Comparison of ENCODE assay signal across 7 cellular contexts in genomic region chr4:53015681-53016080, GRCh38.
DNase-seq lines count a peak whose midpoint lies in the region; ATAC-seq, FAIRE-seq and TF ChIP-seq lines count a peak whose summit lies in the region.

No MANE protein-coding gene starts in this region.

- H3K27me3 Mint-ChIP-seq in T-cell, result no peaks in the 10 kb centered on the region

- peak overlapping the region in 1 of 2 donors; percentile 27 for H3K27ac ChIP-seq in ascending aorta
- no peak overlapping the region for H3K27ac ChIP-seq in kidney (ENCODE audit: low read depth in 2 of 2, low read length in 2 of 2)
- H3K27ac ChIP-seq in stomach, result no peak overlapping the region

- H3K4me3 ChIP-seq in GM12865 (ENCODE audit: low read depth, low read length) (no peak overlapping the region), ascending aorta (no peak overlapping the region), kidney (ENCODE audit: low read length in 2 of 2) (no peak overlapping the region), stomach (no peak overlapping the region)

- no peak overlapping the region for H3K9ac ChIP-seq in kidney (ENCODE audit: low read length in 2 of 2)

- peaks cover 0 to 54% of the 10 kb centered on the region in 2 donors for H3K4me1 ChIP-seq in ascending aorta
- H3K4me1 ChIP-seq in kidney (ENCODE audit: control insufficient read depth in 1 of 2, insufficient read depth in 1 of 2, low read depth in 1 of 2, low read length in 2 of 2), result peaks cover 13 to 40% of the 10 kb centered on the region in 2 donors
- peaks cover 0 to 51% (median 25%) of the 10 kb centered on the region in 4 donors for H3K4me1 ChIP-seq in stomach

- intact Hi-C loops in ascending aorta (cut with DNase I), result loop anchor here (2.0 to 10.0 kb wide), 3 partner anchors 529 to 1213 kb away; partner anchors contain the start of gene PDGFRA
- intact Hi-C loops in kidney (cut with DNase I), result no loop called here
- intact Hi-C loops in stomach (cut with DNase I; ENCODE audit: low total_unique reads), result no loop called here

- H3K27ac Mint-ChIP-seq in T-cell, result no peak overlapping the region

- DNase-seq in GM12865 (ENCODE audit: low read depth), result peak; percentile 60
- peak; percentile 80 for DNase-seq in NCI-H146 (lab: John Stamatoyannopoulos, UW)
- DNase-seq in ascending aorta (ENCODE audit: low spot score in 2 of 2), result no peak
- no peak for DNase-seq in kidney
- DNase-seq in T-cell, result no peak
- no peak for DNase-seq in stomach

- peaks cover 33 to 47% (median 39%) of the 10 kb centered on the region in 3 donors for H3K4me1 Mint-ChIP-seq in T-cell

- POLR2A ChIA-PET in T-cell (lab: Charles Lee), result interaction anchor here in 1 of 2 donors (0.7 kb wide), 1 partner anchor 9 kb away, joined by 4 read pairs; no protein-coding TSS in a partner anchor

- H3K36me3 ChIP-seq in ascending aorta (no peaks in the 10 kb centered on the region), kidney (ENCODE audit: control insufficient read depth in 1 of 2, insufficient read depth in 2 of 2, low read length in 2 of 2) (no peaks in the 10 kb centered on the region), stomach (no peaks in the 10 kb centered on the region)

- no peak overlapping the region for H3K4me3 Mint-ChIP-seq in T-cell

- no peak for FAIRE-seq in kidney (lab: Jason Lieb, UNC)

- H3K9me3 Mint-ChIP-seq in T-cell, result no peaks in the 10 kb centered on the region

- 22 to 38% (median 28%) methylated on average over 5 of the region's 5 CpGs for WGBS in stomach, 5 donors

- TF ChIP-seq EP300 in stomach (IDR thresholded peaks at IDR 0.05), result no peak

- CTCF ChIA-PET in T-cell (lab: Charles Lee), result no interaction called here

- ATAC-seq in HG03439 (IDR thresholded peaks at IDR 0.05; ENCODE audit: unreplicated experiment), result no peak
- ATAC-seq in T-cell (replicated peaks in 1 of 4), result no peak

- no peaks in the 10 kb centered on the region for H3K36me3 Mint-ChIP-seq in T-cell

- TF ChIP-seq POLR2A in stomach (IDR thresholded peaks at IDR 0.05), result no peak

- peak; percentile 60 for TF ChIP-seq CTCF in GM12865 (IDR thresholded peaks at IDR 0.05; ENCODE audit: insufficient read depth, low read depth, low read length, missing control alignments)
- TF ChIP-seq CTCF in ascending aorta (IDR thresholded peaks at IDR 0.05), result peak; percentile 57 to 78 (median 76)
- peak; percentile 43 for TF ChIP-seq CTCF in kidney (IDR thresholded peaks at IDR 0.05; ENCODE audit: borderline replicate concordance, extremely low read depth, insufficient read depth)
- TF ChIP-seq CTCF in stomach (IDR thresholded peaks at IDR 0.05), result peak in 3 of 7 experiments; percentile 46 to 54 (median 48)

- H3K9me3 ChIP-seq in ascending aorta (no peaks in the 10 kb centered on the region), kidney (ENCODE audit: control insufficient read depth in 1 of 2, low read length in 2 of 2) (no peaks in the 10 kb centered on the region), stomach (no peaks in the 10 kb centered on the region)

- H3K27me3 ChIP-seq in ascending aorta (no peaks in the 10 kb centered on the region), stomach (no peaks in the 10 kb centered on the region)

Comparison
In these comparisons a context has a peak if more than half of its experiments do, and no peak if none do; other contexts are left out.
1. DNase-seq: peak in GM12865 (single experiment) and NCI-H146 (single experiment); none in ascending aorta (0 of 2), kidney (single experiment), T-cell (0 of 34) and stomach (single experiment).